In genomic region chr15:63500265-63501250, GRCh38 we compare ENCODE assay signal across 1 cellular context.
TF ChIP-seq lines count a peak whose summit lies in the region.

No MANE protein-coding gene starts in this region.

TF ChIP-seq in H1, 55 proteins besides CTCF, POLR2A, EP300 and RAD21:
- TF ChIP-seq CBX5 (IDR thresholded peaks at IDR 0.05; ENCODE audit: low read depth, low read length) (no peak), KDM4A (IDR thresholded peaks at IDR 0.05; ENCODE audit: low read depth, low read length, severe bottlenecking) (no peak), BACH1 (IDR thresholded peaks at IDR 0.05; ENCODE audit: low read length) (no peak), SIRT6 (IDR thresholded peaks at IDR 0.05; ENCODE audit: low read length) (no peak), SAP30 (IDR thresholded peaks at IDR 0.05; ENCODE audit: insufficient read depth, insufficient replicate concordance, low read length) (no peak), RNF2 (IDR thresholded peaks at IDR 0.05; ENCODE audit: borderline replicate concordance, low read depth, low read length, missing control alignments, poor library complexity, severe bottlenecking) (no peak), TAF1 (IDR thresholded peaks at IDR 0.05; ENCODE audit: low read depth, low read length) (no peak)
